Comparison of ENCODE assay signal across 28 cellular contexts in the genomic region with DNA sequence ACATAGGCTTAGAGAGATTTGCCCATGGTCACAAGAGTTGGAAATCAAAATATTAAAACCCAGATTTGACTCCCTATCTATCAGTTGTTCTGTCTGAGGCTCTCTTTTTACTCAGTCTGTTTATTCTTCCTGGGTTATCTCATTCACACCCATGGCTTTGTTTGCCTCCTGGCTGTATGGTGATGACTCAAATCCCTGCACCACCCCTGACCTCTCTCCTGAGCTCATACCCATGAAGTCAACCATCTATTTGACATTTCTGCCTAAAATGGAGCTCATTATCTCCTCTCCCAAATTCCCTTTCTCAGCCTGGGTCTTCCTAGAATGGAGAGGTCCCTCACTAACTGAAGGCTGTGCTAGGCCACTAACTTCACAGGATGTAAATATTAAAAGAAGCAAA. TPM values are rescaled to one million over a fixed set of nuclear protein-coding genes. Genes with fewer than 3 reads are reported as not detected.
DNase-seq lines count a peak whose midpoint lies in the region; ATAC-seq and TF ChIP-seq lines count a peak whose summit lies in the region.
"Had no signal": no experiment of that assay in that cellular context is flagged by ENCODE, and none has a peak within 500 bp of the region (broad histone marks: within the 10 kb centered on the region; RNA-seq: fewer than 3 reads in every experiment).

No MANE protein-coding gene starts in this region.

- no peaks in the 10 kb centered on the region for H3K36me3 Mint-ChIP-seq in activated CD4-positive, alpha-beta T cell treated with anti-CD3 and anti-CD28 coated beads for 36 hours (ENCODE audit: low read depth)
- no peaks in the 10 kb centered on the region for H3K36me3 Mint-ChIP-seq in stimulated activated effector memory CD8-positive, alpha-beta T cell treated with anti-CD3 and anti-CD28 coated beads, Interleukin-12 subunit alpha, Interleukin-12 subunit beta, amount 100 ng/mL, for 72 hours
- H3K36me3 Mint-ChIP-seq in activated naive CD4-positive, alpha-beta T cell treated with anti-CD3 and anti-CD28 coated beads for 36 hours (ENCODE audit: low read depth), result no peaks in the 10 kb centered on the region
- H3K36me3 Mint-ChIP-seq: activated naive CD8-positive, alpha-beta T cell treated with anti-CD3 and anti-CD28 coated beads, Interleukin-2, amount 10 ng/mL, durations not matched to agents 7 days and 5 days had no signal

- no peaks in the 10 kb centered on the region for H3K36me3 ChIP-seq in A673 (ENCODE audit: insufficient read depth, low read length, poor library complexity, severe bottlenecking)
- H3K36me3 ChIP-seq: brain microvascular endothelial cell, WERI-Rb-1 had no signal

- intact Hi-C loops in activated CD4-positive, alpha-beta T cell treated with anti-CD3 and anti-CD28 coated beads for 36 hours (cut with DNase I, micrococcal nuclease), result no loop called here
- intact Hi-C loops in A673 (cut with micrococcal nuclease; ENCODE audit: unreplicated experiment), result no loop called here
- intact Hi-C loops in activated naive CD4-positive, alpha-beta T cell treated with anti-CD3 and anti-CD28 coated beads for 36 hours (cut with micrococcal nuclease), result no loop called here

- H3K27me3 Mint-ChIP-seq in activated CD4-positive, alpha-beta T cell treated with anti-CD3 and anti-CD28 coated beads for 36 hours, result no peaks in the 10 kb centered on the region
- no peaks in the 10 kb centered on the region for H3K27me3 Mint-ChIP-seq in activated naive CD4-positive, alpha-beta T cell treated with anti-CD3 and anti-CD28 coated beads for 36 hours (ENCODE audit: low read depth)
- H3K27me3 Mint-ChIP-seq: stimulated activated naive CD8-positive, alpha-beta T cell treated with anti-CD3 and anti-CD28 coated beads, Interleukin-15, amount 100 ng/mL, for 72 hours had no signal

- peaks cover 8% of the 10 kb centered on the region for H3K4me1 Mint-ChIP-seq in activated CD4-positive, alpha-beta T cell treated with anti-CD3 and anti-CD28 coated beads for 36 hours
- peaks cover 19% of the 10 kb centered on the region for H3K4me1 Mint-ChIP-seq in stimulated activated effector memory CD8-positive, alpha-beta T cell treated with anti-CD3 and anti-CD28 coated beads, Interleukin-12 subunit alpha, Interleukin-12 subunit beta, amount 100 ng/mL, for 72 hours
- H3K4me1 Mint-ChIP-seq in activated naive CD4-positive, alpha-beta T cell treated with anti-CD3 and anti-CD28 coated beads for 36 hours (ENCODE audit: low read depth), result peaks cover 9% of the 10 kb centered on the region
- H3K4me1 Mint-ChIP-seq: nephron had no signal

- H3K4me1 ChIP-seq in A673 (ENCODE audit: insufficient read depth, low read length, poor library complexity, severe bottlenecking), result no peaks in the 10 kb centered on the region
- H3K4me1 ChIP-seq: parathyroid adenoma had no signal

- CTCF ChIA-PET in activated CD4-positive, alpha-beta T cell treated with anti-CD3 and anti-CD28 coated beads for 36 hours (lab: Charles Lee), result interaction anchor here (0.6 to 2.0 kb wide), 5 partner anchors 9 to 76 kb away, joined by 3 to 6 read pairs (median 4); no protein-coding TSS in a partner anchor
- CTCF ChIA-PET in A673 (lab: Charles Lee), result no interaction called here
- CTCF ChIA-PET in activated naive CD4-positive, alpha-beta T cell treated with anti-CD3 and anti-CD28 coated beads for 36 hours (lab: Charles Lee), result interaction anchor here (0.6 kb wide), 1 partner anchor 174 kb away, joined by 4 read pairs; a partner anchor contains a TSS

- no peak overlapping the region for H3K4me3 Mint-ChIP-seq in activated CD4-positive, alpha-beta T cell treated with anti-CD3 and anti-CD28 coated beads for 36 hours
- H3K4me3 Mint-ChIP-seq in stimulated activated effector memory CD8-positive, alpha-beta T cell treated with anti-CD3 and anti-CD28 coated beads, Interleukin-12 subunit alpha, Interleukin-12 subunit beta, amount 100 ng/mL, for 72 hours, result no peak overlapping the region
- no peak overlapping the region for H3K4me3 Mint-ChIP-seq in activated naive CD4-positive, alpha-beta T cell treated with anti-CD3 and anti-CD28 coated beads for 36 hours
- H3K4me3 Mint-ChIP-seq: activated naive CD8-positive, alpha-beta T cell treated with anti-CD3 and anti-CD28 coated beads, Interleukin-2, amount 10 ng/mL, durations not matched to agents 7 days and 5 days; activated T-cell treated with anti-CD3 and anti-CD28 coated beads, Interleukin-2, amount 50 U/mL, for 4 hours; nephron; stimulated activated naive CD8-positive, alpha-beta T cell treated with anti-CD3 and anti-CD28 coated beads, Interleukin-15, amount 100 ng/mL, for 72 hours had no signal

- H3K27me3 ChIP-seq in A673 (replicated peaks; ENCODE audit: insufficient read depth, low read depth, low read length, poor library complexity), result no peaks in the 10 kb centered on the region
- H3K27me3 ChIP-seq: brain microvascular endothelial cell had no signal

- no peak overlapping the region for H3K4me3 ChIP-seq in A673 (ENCODE audit: low read depth, low read length, poor library complexity, severe bottlenecking)
- H3K4me3 ChIP-seq: skin epidermis had no signal

- ATAC-seq in activated CD4-positive, alpha-beta T cell treated with anti-CD3 and anti-CD28 coated beads for 36 hours, result peak; percentile 37
- peak; percentile 67 for ATAC-seq in esophagus mucosa
- ATAC-seq in stimulated activated effector memory CD8-positive, alpha-beta T cell treated with anti-CD3 and anti-CD28 coated beads, Interleukin-12 subunit alpha, Interleukin-12 subunit beta, amount 100 ng/mL, for 72 hours, result peak; percentile 74
- no peak for ATAC-seq in GM18519 (IDR thresholded peaks at IDR 0.05; ENCODE audit: low FRiP score, unreplicated experiment)
- ATAC-seq: activated T-cell treated with anti-CD3 and anti-CD28 coated beads, Interleukin-2, amount 50 U/mL, for 4 hours; stimulated activated naive CD8-positive, alpha-beta T cell treated with anti-CD3 and anti-CD28 coated beads, Interleukin-15, amount 100 ng/mL, for 72 hours had no signal

- no TSS peak for BruUV-seq in A673 (replicated peaks; lab: Mats Ljungman, UMichigan)

- H3K9me3 Mint-ChIP-seq in activated CD4-positive, alpha-beta T cell treated with anti-CD3 and anti-CD28 coated beads for 36 hours (ENCODE audit: low read depth), result no peaks in the 10 kb centered on the region
- H3K9me3 Mint-ChIP-seq in stimulated activated effector memory CD8-positive, alpha-beta T cell treated with anti-CD3 and anti-CD28 coated beads, Interleukin-12 subunit alpha, Interleukin-12 subunit beta, amount 100 ng/mL, for 72 hours, result no peaks in the 10 kb centered on the region
- H3K9me3 Mint-ChIP-seq in activated naive CD4-positive, alpha-beta T cell treated with anti-CD3 and anti-CD28 coated beads for 36 hours, result no peaks in the 10 kb centered on the region
- H3K9me3 Mint-ChIP-seq: activated naive CD8-positive, alpha-beta T cell treated with anti-CD3 and anti-CD28 coated beads, Interleukin-2, amount 10 ng/mL, durations not matched to agents 7 days and 5 days; activated T-cell treated with anti-CD3 and anti-CD28 coated beads, Interleukin-2, amount 50 U/mL, for 4 hours; nephron; stimulated activated naive CD8-positive, alpha-beta T cell treated with anti-CD3 and anti-CD28 coated beads, Interleukin-15, amount 100 ng/mL, for 72 hours had no signal

- H3K27ac Mint-ChIP-seq in activated CD4-positive, alpha-beta T cell treated with anti-CD3 and anti-CD28 coated beads for 36 hours, result no peak overlapping the region
- H3K27ac Mint-ChIP-seq in stimulated activated effector memory CD8-positive, alpha-beta T cell treated with anti-CD3 and anti-CD28 coated beads, Interleukin-12 subunit alpha, Interleukin-12 subunit beta, amount 100 ng/mL, for 72 hours, result peak overlapping the region; percentile 11
- H3K27ac Mint-ChIP-seq in activated naive CD4-positive, alpha-beta T cell treated with anti-CD3 and anti-CD28 coated beads for 36 hours, result no peak overlapping the region
- H3K27ac Mint-ChIP-seq: activated naive CD8-positive, alpha-beta T cell treated with anti-CD3 and anti-CD28 coated beads, Interleukin-2, amount 10 ng/mL, durations not matched to agents 7 days and 5 days; nephron; stimulated activated naive CD8-positive, alpha-beta T cell treated with anti-CD3 and anti-CD28 coated beads, Interleukin-15, amount 100 ng/mL, for 72 hours had no signal

- no peak for TF ChIP-seq CTCF in A673 (conservative IDR thresholded peaks at IDR 0.05; ENCODE audit: low read depth, low read length)

- POLR2A ChIA-PET in activated CD4-positive, alpha-beta T cell treated with anti-CD3 and anti-CD28 coated beads for 36 hours (lab: Charles Lee), result interaction anchor here (0.6 to 1.3 kb wide), 2 partner anchors 9 to 144 kb away, joined by 3 to 4 read pairs; no protein-coding TSS in a partner anchor
- POLR2A ChIA-PET in A673 (lab: Charles Lee; ENCODE audit: low non-redundant PET), result no interaction called here

- no peaks in the 10 kb centered on the region for H3K9me3 ChIP-seq in A673 (ENCODE audit: low read depth, low read length, poor library complexity, severe bottlenecking)

- no peak for DNase-seq in activated CD4-positive, alpha-beta T cell treated with anti-CD3 and anti-CD28 coated beads for 36 hours
- no peak for DNase-seq in activated CD4-positive, alpha-beta T cell treated with anti-CD3 and anti-CD28 coated beads for 4 hours
- DNase-seq in RPMI7951 (ENCODE audit: low read depth), result peak; percentile 26
- no peak for DNase-seq in stimulated activated effector memory CD8-positive, alpha-beta T cell treated with anti-CD3 and anti-CD28 coated beads, Interleukin-12 subunit alpha, Interleukin-12 subunit beta, amount 100 ng/mL, for 72 hours (ENCODE audit: low spot score in 2 of 2)
- no peak for DNase-seq in A673 (ENCODE audit: low spot score)
- no peak for DNase-seq in activated naive CD4-positive, alpha-beta T cell treated with anti-CD3 and anti-CD28 coated beads for 36 hours
- DNase-seq: 8988T; activated CD4-positive, alpha-beta T cell treated with anti-CD3 and anti-CD28 coated beads, Interleukin-2, amount 50 U/mL, for 48 hours; activated naive CD8-positive, alpha-beta T cell treated with anti-CD3 and anti-CD28 coated beads, Interleukin-2, amount 10 ng/mL, durations not matched to agents 7 days and 5 days; activated T-cell treated with anti-CD3 and anti-CD28 coated beads, Interleukin-2, amount 50 U/mL, for 4 hours; brain microvascular endothelial cell; cortex of kidney; GDM1; H7; left cardiac atrium; NCI-H1105; NCI-H2081 treated with DMSO at 0.1 percent for 48 hours; NCI-H510A treated with DMSO at 0.1 percent for 48 hours; SHP77; stimulated activated CD4-positive, alpha-beta T cell treated with anti-CD3 and anti-CD28 coated beads, Interleukin-2, amount 100 ng/mL, for 48 hours; stimulated activated naive CD8-positive, alpha-beta T cell treated with anti-CD3 and anti-CD28 coated beads, Interleukin-15, amount 100 ng/mL, for 72 hours; WERI-Rb-1 had no signal

- no peak overlapping the region for H3K27ac ChIP-seq in A673 (ENCODE audit: low read depth, low read length, poor library complexity, severe bottlenecking)
- H3K27ac ChIP-seq: brain microvascular endothelial cell, KMS-11, parathyroid adenoma, skin epidermis, WERI-Rb-1 had no signal

RNA-seq across cellular contexts. Expression of a gene that starts 27.8 kb away (rescaled TPM):
- total RNA-seq in activated CD4-positive, alpha-beta T cell treated with anti-CD3 and anti-CD28 coated beads for 36 hours, result 10 to 100 TPM; 14.7 to 15.2 TPM
- total RNA-seq in RPMI7951 (2014; rRNA removed; shearing (Covaris generic)), result 8.1 and 11.2 TPM in 2 replicates
- total RNA-seq in esophagus mucosa, result 6.9 TPM
- 25.9 and 27.4 TPM in 2 replicates for total RNA-seq in A673 (2021)
- 10 to 100 TPM; 17.0 to 19.3 TPM for total RNA-seq in activated naive CD4-positive, alpha-beta T cell treated with anti-CD3 and anti-CD28 coated beads for 36 hours
